14 cellular contexts compared by ENCODE assay signal in genomic region chr16:8795818-8796217, GRCh38. TPM values are rescaled to one million over a fixed set of nuclear protein-coding genes. Genes with fewer than 3 reads are reported as not detected.
DNase-seq lines count a peak whose midpoint lies in the region; ATAC-seq and TF ChIP-seq lines count a peak whose summit lies in the region.
"Had no signal": no experiment of that assay in that cellular context is flagged by ENCODE, and none has a peak within 500 bp of the region (broad histone marks: within the 10 kb centered on the region; RNA-seq: fewer than 3 reads in every experiment).

No MANE protein-coding gene starts in this region.

- peak overlapping the region; percentile 96 for H3K4me3 Mint-ChIP-seq in T-helper 2 cell treated with Interferon-gamma antibody and Interleukin-4, amounts not matched to agents 5 μg/mL and 100 μg/mL, for 36 hours
- peak overlapping the region; percentile 91 for H3K4me3 Mint-ChIP-seq in activated T-helper 17 cell treated with anti-CD3 and anti-CD28 coated beads, Interleukin-2, amount 50 U/mL, for 72 hours
- peak overlapping the region; percentile 90 for H3K4me3 Mint-ChIP-seq in natural killer cell treated with Interleukin-12 subunit alpha and Interleukin-12 subunit beta and Interleukin-15 and Interleukin-18, amount 100 ng/mL, for 72 hours

- H3K36me3 Mint-ChIP-seq in T-helper 2 cell treated with Interferon-gamma antibody and Interleukin-4, amounts not matched to agents 5 μg/mL and 100 μg/mL, for 36 hours (ENCODE audit: low read depth), result peaks cover 14% of the 10 kb centered on the region
- peaks cover 39% of the 10 kb centered on the region for H3K36me3 Mint-ChIP-seq in activated T-helper 17 cell treated with anti-CD3 and anti-CD28 coated beads, Interleukin-2, amount 50 U/mL, for 72 hours (ENCODE audit: low read depth)
- peaks cover 6% of the 10 kb centered on the region for H3K36me3 Mint-ChIP-seq in natural killer cell treated with Interleukin-12 subunit alpha and Interleukin-12 subunit beta and Interleukin-15 and Interleukin-18, amount 100 ng/mL, for 72 hours

- no peaks in the 10 kb centered on the region for H3K9me3 Mint-ChIP-seq in T-helper 2 cell treated with Interferon-gamma antibody and Interleukin-4, amounts not matched to agents 5 μg/mL and 100 μg/mL, for 36 hours
- H3K9me3 Mint-ChIP-seq in activated T-helper 17 cell treated with anti-CD3 and anti-CD28 coated beads, Interleukin-2, amount 50 U/mL, for 72 hours, result no peaks in the 10 kb centered on the region
- H3K9me3 Mint-ChIP-seq in natural killer cell treated with Interleukin-12 subunit alpha and Interleukin-12 subunit beta and Interleukin-15 and Interleukin-18, amount 100 ng/mL, for 72 hours, result no peaks in the 10 kb centered on the region

- TF ChIP-seq CTCF in HFF-Myc (IDR thresholded peaks at IDR 0.05; ENCODE audit: low read depth, low read length, missing control alignments), result no peak

- peak overlapping the region; percentile 76; the same call in 1 of the 2 replicates for H3K4me3 ChIP-seq in HFF-Myc (replicated peaks; ENCODE audit: low read depth, low read length)

- H3K27me3 Mint-ChIP-seq in T-helper 2 cell treated with Interferon-gamma antibody and Interleukin-4, amounts not matched to agents 5 μg/mL and 100 μg/mL, for 36 hours (ENCODE audit: low read depth), result no peaks in the 10 kb centered on the region
- H3K27me3 Mint-ChIP-seq in activated T-helper 17 cell treated with anti-CD3 and anti-CD28 coated beads, Interleukin-2, amount 50 U/mL, for 72 hours, result no peaks in the 10 kb centered on the region
- no peaks in the 10 kb centered on the region for H3K27me3 Mint-ChIP-seq in natural killer cell treated with Interleukin-12 subunit alpha and Interleukin-12 subunit beta and Interleukin-15 and Interleukin-18, amount 100 ng/mL, for 72 hours

- H3K4me1 Mint-ChIP-seq in T-helper 2 cell treated with Interferon-gamma antibody and Interleukin-4, amounts not matched to agents 5 μg/mL and 100 μg/mL, for 36 hours (ENCODE audit: low read depth), result peaks cover 27% of the 10 kb centered on the region
- peaks cover 23% of the 10 kb centered on the region for H3K4me1 Mint-ChIP-seq in activated T-helper 17 cell treated with anti-CD3 and anti-CD28 coated beads, Interleukin-2, amount 50 U/mL, for 72 hours
- peaks cover 25 to 30% of the 10 kb centered on the region in 2 donors for H3K4me1 Mint-ChIP-seq in natural killer cell treated with Interleukin-12 subunit alpha and Interleukin-12 subunit beta and Interleukin-15 and Interleukin-18, amount 100 ng/mL, for 72 hours (ENCODE audit: low read depth in 2 of 2)

- no peak overlapping the region for H3K27ac Mint-ChIP-seq in T-helper 2 cell treated with Interferon-gamma antibody and Interleukin-4, amounts not matched to agents 5 μg/mL and 100 μg/mL, for 36 hours
- peak overlapping the region; percentile 43 for H3K27ac Mint-ChIP-seq in activated T-helper 17 cell treated with anti-CD3 and anti-CD28 coated beads, Interleukin-2, amount 50 U/mL, for 72 hours
- H3K27ac Mint-ChIP-seq in natural killer cell treated with Interleukin-12 subunit alpha and Interleukin-12 subunit beta and Interleukin-15 and Interleukin-18, amount 100 ng/mL, for 72 hours, result no peak overlapping the region

- no peak for ATAC-seq in activated T-helper 17 cell treated with anti-CD3 and anti-CD28 coated beads, Interleukin-2, amount 50 U/mL, for 72 hours (replicated peaks)
- ATAC-seq in natural killer cell treated with Interleukin-12 subunit alpha and Interleukin-12 subunit beta and Interleukin-15 and Interleukin-18, amount 100 ng/mL, for 72 hours, result no peak
- ATAC-seq: heart right ventricle had no signal

- no peak for DNase-seq in T-helper 2 cell treated with Interferon-gamma antibody and Interleukin-4, amounts not matched to agents 5 μg/mL and 100 μg/mL, for 36 hours (ENCODE audit: low spot score)
- no peak for DNase-seq in T-helper 2 cell
- DNase-seq in HFF-Myc (ENCODE audit: extremely low read depth, low read depth), result no peak
- DNase-seq in natural killer cell treated with Interleukin-12 subunit alpha and Interleukin-12 subunit beta and Interleukin-15 and Interleukin-18, amount 100 ng/mL, for 72 hours (ENCODE audit: low spot score), result no peak
- DNase-seq in stimulated activated CD4-positive, alpha-beta T cell treated with anti-CD3 and anti-CD28 coated beads, Interleukin-2, amount 100 ng/mL, for 48 hours, result no peak
- DNase-seq in activated CD8-positive, alpha-beta memory T cell treated with anti-CD3 and anti-CD28 coated beads for 24 hours, result no peak
- DNase-seq in 8988T, result no peak
- DNase-seq: dorsolateral prefrontal cortex, heart right ventricle, midbrain, NCI-H510A treated with DMSO at 0.1 percent for 48 hours, Peyer's patch, WERI-Rb-1 had no signal

RNA-seq across cellular contexts. Expression of gene TMEM186, which starts 1.6 kb away (rescaled TPM):
- total RNA-seq in activated T-helper 17 cell treated with anti-CD3 and anti-CD28 coated beads, Interleukin-2, amount 50 U/mL, for 72 hours, result 10 to 100 TPM; 14.2 to 15.4 TPM
- 10 to 100 TPM; 11.8 to 12.1 TPM for total RNA-seq in natural killer cell treated with Interleukin-12 subunit alpha and Interleukin-12 subunit beta and Interleukin-15 and Interleukin-18, amount 100 ng/mL, for 72 hours

RNA-seq across cellular contexts. Expression of gene PMM2, which starts 1.8 kb away (rescaled TPM):
- total RNA-seq in activated T-helper 17 cell treated with anti-CD3 and anti-CD28 coated beads, Interleukin-2, amount 50 U/mL, for 72 hours, result 10 to 100 TPM; 33.0 to 59.1 TPM
- total RNA-seq in natural killer cell treated with Interleukin-12 subunit alpha and Interleukin-12 subunit beta and Interleukin-15 and Interleukin-18, amount 100 ng/mL, for 72 hours, result 100 to 1,000 TPM in 1 of 2 donors, 10 to 100 TPM in 1; 61.6 to 105 TPM
